8 cellular contexts compared by ENCODE assay signal in the genomic region with DNA sequence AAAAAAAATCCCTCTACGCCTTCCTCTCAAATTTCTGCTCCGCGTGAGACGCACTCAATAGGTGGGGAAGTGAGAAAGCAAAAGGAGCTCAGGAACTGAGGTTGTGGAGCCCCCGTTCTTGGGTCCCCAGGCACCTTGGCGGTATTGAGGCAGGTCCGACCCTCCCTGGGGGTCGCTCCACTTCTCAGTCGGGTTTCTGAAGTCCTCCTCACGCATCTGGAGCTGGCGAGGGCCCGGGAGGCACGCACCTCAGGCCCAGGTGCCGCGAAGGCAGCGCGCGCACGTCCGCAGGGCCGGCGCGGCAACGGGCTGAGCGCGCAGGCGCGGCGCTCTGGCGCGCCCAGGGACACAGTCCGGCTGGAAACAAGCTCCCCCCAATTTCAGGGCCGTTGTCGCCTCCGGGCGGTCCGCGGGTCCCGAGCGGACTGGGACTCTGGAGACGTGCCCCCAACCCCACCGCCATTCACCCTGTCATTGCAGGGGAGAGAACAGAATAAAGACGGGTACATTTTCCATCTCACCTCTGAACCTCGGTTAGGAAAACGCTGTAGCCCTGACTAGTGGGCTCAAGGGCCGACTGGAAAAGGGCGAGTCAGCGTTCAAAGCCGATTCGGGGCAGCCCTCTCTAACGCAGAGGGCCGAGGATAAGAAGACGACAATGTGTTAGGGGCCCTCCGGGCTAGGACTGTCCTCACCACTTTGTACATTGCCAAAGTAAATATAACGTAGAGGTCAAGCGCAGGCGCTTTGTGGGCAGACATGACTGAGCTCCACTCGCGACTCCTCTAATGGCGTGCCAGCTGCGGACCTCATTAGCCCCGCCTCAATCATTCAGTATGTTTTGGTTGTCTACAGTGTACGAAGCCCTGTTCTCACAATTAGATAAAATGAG. TPM values are rescaled to one million over a fixed set of nuclear protein-coding genes. Genes with fewer than 3 reads are reported as not detected.
A peak's percentile ranks its signal among the peaks of the same experiment; 100 is the strongest.
DNase-seq lines count a peak whose midpoint lies in the region; ATAC-seq, FAIRE-seq and TF ChIP-seq lines count a peak whose summit lies in the region.

A gene with protein sequence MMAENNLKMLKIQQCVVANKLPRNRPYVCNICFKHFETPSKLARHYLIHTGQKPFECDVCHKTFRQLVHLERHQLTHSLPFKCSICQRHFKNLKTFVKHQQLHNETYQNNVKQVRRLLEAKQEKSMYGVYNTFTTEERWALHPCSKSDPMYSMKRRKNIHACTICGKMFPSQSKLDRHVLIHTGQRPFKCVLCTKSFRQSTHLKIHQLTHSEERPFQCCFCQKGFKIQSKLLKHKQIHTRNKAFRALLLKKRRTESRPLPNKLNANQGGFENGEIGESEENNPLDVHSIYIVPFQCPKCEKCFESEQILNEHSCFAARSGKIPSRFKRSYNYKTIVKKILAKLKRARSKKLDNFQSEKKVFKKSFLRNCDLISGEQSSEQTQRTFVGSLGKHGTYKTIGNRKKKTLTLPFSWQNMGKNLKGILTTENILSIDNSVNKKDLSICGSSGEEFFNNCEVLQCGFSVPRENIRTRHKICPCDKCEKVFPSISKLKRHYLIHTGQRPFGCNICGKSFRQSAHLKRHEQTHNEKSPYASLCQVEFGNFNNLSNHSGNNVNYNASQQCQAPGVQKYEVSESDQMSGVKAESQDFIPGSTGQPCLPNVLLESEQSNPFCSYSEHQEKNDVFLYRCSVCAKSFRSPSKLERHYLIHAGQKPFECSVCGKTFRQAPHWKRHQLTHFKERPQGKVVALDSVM (minus strand): TSS at position 306 of the 892 bp plus-strand sequence. CDS start 4,853 bp downstream, outside the sequence.

- BruUV-seq in PC-3 (replicated peaks; lab: Mats Ljungman, UMichigan) = TSS peak; percentile 98

- peak within 1 kb of the TSS; percentile 100 for H2AFZ ChIP-seq in PC-3 (ENCODE audit: low read length)

- peak within 1 kb of the TSS; percentile 95 for H3K4me3 Mint-ChIP-seq in activated T-cell treated with anti-CD3 and anti-CD28 coated beads, Interleukin-2, amount 50 U/mL, for 4 hours

- intact Hi-C loops in PC-3 (cut with micrococcal nuclease) = loop anchor here (1.0 to 10.0 kb wide), 2 partner anchors 19 to 557 kb away; a partner anchor contains a TSS

- peak within 1 kb of the TSS; percentile 91 for H3K4me3 ChIP-seq in PC-3 (ENCODE audit: low read length)

- ATAC-seq in GM21526 (IDR thresholded peaks at IDR 0.05; ENCODE audit: low FRiP score, unreplicated experiment) (peak; percentile 74), PC-3 (peak; percentile 78), esophagus mucosa (peak; percentile 89)
- ATAC-seq in activated T-cell treated with anti-CD3 and anti-CD28 coated beads, Interleukin-2, amount 50 U/mL, for 4 hours = peak; percentile 87 to 89

- TF ChIP-seq CTCF in D721Med (IDR thresholded peaks at IDR 0.05; ENCODE audit: insufficient read depth, missing control alignments) = no peak
- TF ChIP-seq CTCF in PC-3 (conservative IDR thresholded peaks at IDR 0.05; ENCODE audit: low read depth, low read length) = no peak

- peaks cover 10% of the 10 kb centered on the region for H3K36me3 Mint-ChIP-seq in activated T-cell treated with anti-CD3 and anti-CD28 coated beads, Interleukin-2, amount 50 U/mL, for 4 hours (ENCODE audit: insufficient read depth)

- peaks cover 31% of the 10 kb centered on the region for H3K4me1 Mint-ChIP-seq in activated T-cell treated with anti-CD3 and anti-CD28 coated beads, Interleukin-2, amount 50 U/mL, for 4 hours (ENCODE audit: low read depth)

- no peaks in the 10 kb centered on the region for H3F3A ChIP-seq in PC-3 (ENCODE audit: low read length, unreplicated experiment)

- CTCF ChIA-PET in PC-3 (lab: Charles Lee) = interaction anchor here (0.5 to 2.4 kb wide), 2 partner anchors 19 to 26 kb away, joined by 3 to 21 read pairs; a partner anchor contains a TSS

- FAIRE-seq in D721Med (lab: Jason Lieb, UNC) = no peak

- peaks cover 42% of the 10 kb centered on the region for H3K4me1 ChIP-seq in PC-3 (ENCODE audit: insufficient read depth, low read length)

- peak within 1 kb of the TSS; percentile 81 for H3K27ac ChIP-seq in PC-3 (ENCODE audit: low read length)

- peaks cover 13% of the 10 kb centered on the region for H3K36me3 ChIP-seq in PC-3 (ENCODE audit: low read depth, low read length)

- H3K9me2 ChIP-seq in PC-3 (replicated peaks; ENCODE audit: low read length) = no peaks in the 10 kb centered on the region

- peak within 1 kb of the TSS; percentile 99 for H3K9ac ChIP-seq in PC-3 (ENCODE audit: low read length)

- H4K20me1 ChIP-seq in PC-3 (ENCODE audit: low read length) = peaks cover 25% of the 10 kb centered on the region

- peaks cover 50% of the 10 kb centered on the region for H3K79me2 ChIP-seq in PC-3 (ENCODE audit: low read length)

- peaks cover 2% of the 10 kb centered on the region for H3K27me3 Mint-ChIP-seq in activated T-cell treated with anti-CD3 and anti-CD28 coated beads, Interleukin-2, amount 50 U/mL, for 4 hours (ENCODE audit: low read depth)

- H3K27me3 ChIP-seq in PC-3 (ENCODE audit: low read length) = no peaks in the 10 kb centered on the region

- DNase-seq in D721Med (ENCODE audit: insufficient read length, low spot score) (peak; percentile 51), HuH-7 (ENCODE audit: low spot score) (peak; percentile 61), PC-3 (peak; percentile 82), myocyte (ENCODE audit: low read depth) (peak; percentile 81)
- peak; percentile 78 for DNase-seq in activated T-cell treated with anti-CD3 and anti-CD28 coated beads, Interleukin-2, amount 50 U/mL, for 4 hours
- peak; percentile 56 to 73 for DNase-seq in stimulated activated CD8-positive, alpha-beta memory T cell treated with anti-CD3 and anti-CD28 coated beads, Interleukin-7, amount 100 ng/mL, for 4 hours (ENCODE audit: low read depth in 2 of 2)

- peak within 1 kb of the TSS; percentile 90 for H3K4me2 ChIP-seq in PC-3 (ENCODE audit: low read length)

- H3K9me3 ChIP-seq in PC-3 (ENCODE audit: low read length) = no peaks in the 10 kb centered on the region

- POLR2A ChIA-PET in PC-3 (lab: Charles Lee; ENCODE audit: unreplicated experiment) = interaction anchor here (0.5 to 1.7 kb wide), 3 partner anchors 19 to 456 kb away, joined by 3 to 22 read pairs (median 3); a partner anchor contains a TSS

- no peaks in the 10 kb centered on the region for H3K9me3 Mint-ChIP-seq in activated T-cell treated with anti-CD3 and anti-CD28 coated beads, Interleukin-2, amount 50 U/mL, for 4 hours

RNA-seq across cellular contexts. Expression of the gene that starts here (rescaled TPM):
- total RNA-seq in PC-3 (2014; rRNA removed) = 26.9 and 27.5 TPM in 2 replicates
- 10 to 100 TPM; 52.1 to 60.3 (median 57.6) TPM for total RNA-seq in activated T-cell treated with anti-CD3 and anti-CD28 coated beads, Interleukin-2, amount 50 U/mL, for 4 hours
- 114 TPM for total RNA-seq in esophagus mucosa
- 24.7 and 28.8 TPM in 2 replicates for total RNA-seq in myocyte
- polyA plus RNA-seq in myocyte (2012) = 9.7 TPM

Comparison
In these comparisons a context has a peak if more than half of its experiments do, and no peak if none do; other contexts are left out.
1. Peak in every context shown above with its lines: DNase-seq, ATAC-seq, H3K4me3 ChIP-seq and H3K27ac ChIP-seq.